9 cellular contexts compared by ENCODE assay signal in genomic region chr17:55323518-55324295, GRCh38. TPM values are rescaled to one million over a fixed set of nuclear protein-coding genes. Genes with fewer than 3 reads are reported as not detected.
"Had no signal": no experiment of that assay in that cellular context is flagged by ENCODE, and none has a peak within 500 bp of the region (broad histone marks: within the 10 kb centered on the region; RNA-seq: fewer than 3 reads in every experiment).

No MANE protein-coding gene starts in this region.

- H3K4me3 Mint-ChIP-seq: GM23338, H9, IgD-negative memory B cell had no signal

- H3K9me3 Mint-ChIP-seq: GM23338, IgD-negative memory B cell had no signal

- H3K36me3 Mint-ChIP-seq: IgD-negative memory B cell had no signal

- H3K4me3 ChIP-seq: GM23338 had no signal

- FAIRE-seq: H1, H54 had no signal

- DNase-seq: H9, HCEC 1CT, KBM-7 had no signal

- H3K4me1 Mint-ChIP-seq: GM23338, H9 had no signal

- H3K4me2 ChIP-seq: GM23338, KMS-11 had no signal

- H3K27me3 Mint-ChIP-seq: IgD-negative memory B cell had no signal

- H3K27ac Mint-ChIP-seq: GM23338, H9, IgD-negative memory B cell had no signal

- H3K27ac ChIP-seq: HL-60, KMS-11 had no signal

- H2AFZ ChIP-seq: GM23338 had no signal

- H3K9ac ChIP-seq: KMS-11 had no signal

RNA-seq across cellular contexts. Expression of gene HLF, which starts 58.9 kb away (rescaled TPM):
- polyA plus RNA-seq: GM23338, IgD-negative memory B cell had no signal
